In the genomic region with DNA sequence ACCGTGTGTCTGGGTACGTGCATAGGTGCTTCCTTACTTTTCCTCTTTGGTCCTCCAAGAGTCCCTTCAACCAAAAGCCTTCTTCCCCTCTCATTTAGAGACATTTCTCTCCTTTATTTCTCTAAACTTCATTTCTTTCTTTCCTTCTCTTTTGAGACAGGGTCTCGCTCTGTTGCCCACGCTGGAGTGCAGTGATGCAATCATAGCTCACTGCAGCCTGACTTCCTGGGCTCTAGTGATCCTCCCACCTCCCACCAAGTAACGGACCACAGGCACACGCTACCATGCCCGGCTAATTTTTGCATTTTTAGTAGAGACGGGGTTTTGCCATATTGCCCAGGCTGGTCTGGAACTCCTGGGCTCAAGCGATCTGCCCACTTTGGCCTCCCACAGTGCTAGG, we compare ENCODE assay signal across 17 cellular contexts. TPM values are rescaled to one million over a fixed set of nuclear protein-coding genes. Genes with fewer than 3 reads are reported as not detected.
A peak's percentile ranks its signal among the peaks of the same experiment; 100 is the strongest.
DNase-seq lines count a peak whose midpoint lies in the region; ATAC-seq, FAIRE-seq and TF ChIP-seq lines count a peak whose summit lies in the region.
"Had no signal": no experiment of that assay in that cellular context is flagged by ENCODE, and none has a peak within 500 bp of the region (broad histone marks: within the 10 kb centered on the region; RNA-seq: fewer than 3 reads in every experiment).

No MANE protein-coding gene starts in this region.

- H3K4me3 Mint-ChIP-seq in activated T-helper 17 cell treated with anti-CD3 and anti-CD28 coated beads, Interleukin-2, amount 50 U/mL, for 72 hours: no peak overlapping the region

- no peaks in the 10 kb centered on the region for H3K27me3 Mint-ChIP-seq in activated T-helper 17 cell treated with anti-CD3 and anti-CD28 coated beads, Interleukin-2, amount 50 U/mL, for 72 hours

- ATAC-seq in left ventricle myocardium superior (no peak), Right ventricle myocardium inferior (no peak), HG02852 (IDR thresholded peaks at IDR 0.05; ENCODE audit: unreplicated experiment) (peak; percentile 55)
- no peak for ATAC-seq in activated T-helper 17 cell treated with anti-CD3 and anti-CD28 coated beads, Interleukin-2, amount 50 U/mL, for 72 hours (replicated peaks)
- ATAC-seq: GM12878 had no signal

- TF ChIP-seq POLR2A in H54 (IDR thresholded peaks at IDR 0.05; ENCODE audit: low read depth, low read length): no peak

- no peaks in the 10 kb centered on the region for H3K9me3 Mint-ChIP-seq in activated T-helper 17 cell treated with anti-CD3 and anti-CD28 coated beads, Interleukin-2, amount 50 U/mL, for 72 hours

- intact Hi-C loops in left ventricle myocardium superior (cut with micrococcal nuclease): no loop called here
- intact Hi-C loops in Right ventricle myocardium inferior (cut with DNase I): no loop called here

- no peak for FAIRE-seq in H54 (lab: Jason Lieb, UNC)
- FAIRE-seq: GM12878, GM19239 had no signal

- H3K27ac Mint-ChIP-seq in activated T-helper 17 cell treated with anti-CD3 and anti-CD28 coated beads, Interleukin-2, amount 50 U/mL, for 72 hours: peak overlapping the region; percentile 58

- peaks cover 77% of the 10 kb centered on the region for H3K36me3 Mint-ChIP-seq in activated T-helper 17 cell treated with anti-CD3 and anti-CD28 coated beads, Interleukin-2, amount 50 U/mL, for 72 hours (ENCODE audit: low read depth)

- H3K4me1 Mint-ChIP-seq in activated T-helper 17 cell treated with anti-CD3 and anti-CD28 coated beads, Interleukin-2, amount 50 U/mL, for 72 hours: no peaks in the 10 kb centered on the region

- DNase-seq in left ventricle myocardium superior (peak; percentile 7), Right ventricle myocardium inferior (ENCODE audit: missing footprints) (no peak), hypothalamus (lab: John Stamatoyannopoulos, UW) (no peak), H54 (ENCODE audit: insufficient read length, low spot score) (no peak)
- DNase-seq in effector CD8-positive, alpha-beta T cell (lab: John Stamatoyannopoulos, UW): no peak
- DNase-seq: Caco-2, DMS153, NCI-H1417 treated with DMSO at 0.1 percent for 48 hours, NCI-H187 treated with DMSO at 0.1 percent for 48 hours, NCI-H345, NCI-H524 treated with DMSO at 0.1 percent for 48 hours, PC-9, SJCRH30 had no signal

RNA-seq across cellular contexts. Expression of a gene that starts 42.2 kb away (rescaled TPM):
- 25.8 TPM for total RNA-seq in left ventricle myocardium superior
- 25.3 TPM for total RNA-seq in Right ventricle myocardium inferior
- 10 to 100 TPM; 34.4 to 63.6 TPM for total RNA-seq in activated T-helper 17 cell treated with anti-CD3 and anti-CD28 coated beads, Interleukin-2, amount 50 U/mL, for 72 hours

RNA-seq across cellular contexts. Expression of a gene that starts 42.2 kb away (rescaled TPM):
- total RNA-seq in left ventricle myocardium superior (8.4 TPM), Right ventricle myocardium inferior (9.2 TPM)
- total RNA-seq in activated T-helper 17 cell treated with anti-CD3 and anti-CD28 coated beads, Interleukin-2, amount 50 U/mL, for 72 hours: 10 to 100 TPM; 24.0 to 37.3 TPM
